ENCODE assay signal across 19 cellular contexts in the genomic region with DNA sequence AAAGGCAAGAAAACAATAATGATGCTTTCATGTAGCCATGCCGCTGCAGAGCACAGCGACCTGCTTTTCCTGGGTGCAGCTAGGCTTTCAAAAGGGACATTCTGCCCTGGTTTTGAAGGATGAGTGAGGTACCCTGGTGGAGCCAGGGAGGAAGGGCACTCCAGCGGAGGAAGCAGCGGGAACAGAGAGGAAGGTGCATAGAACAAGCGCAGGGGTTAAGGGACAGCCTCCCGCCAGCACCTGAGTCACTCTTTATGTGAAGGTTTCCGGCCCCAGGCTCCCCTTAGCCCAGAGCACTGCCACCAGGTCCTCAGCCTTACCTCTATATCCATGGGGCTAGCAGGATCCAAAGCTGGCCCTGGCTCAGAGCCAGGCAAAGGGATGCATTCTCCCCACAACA.
"Had no signal": no experiment of that assay in that cellular context is flagged by ENCODE, and none has a peak within 500 bp of the region (broad histone marks: within the 10 kb centered on the region; RNA-seq: fewer than 3 reads in every experiment).

No MANE protein-coding gene starts in this region.

- H3K27me3 Mint-ChIP-seq: stimulated activated naive CD8-positive, alpha-beta T cell treated with anti-CD3 and anti-CD28 coated beads, Interleukin-15, amount 100 ng/mL, for 72 hours had no signal

- ATAC-seq: activated T-cell treated with anti-CD3 and anti-CD28 coated beads, Interleukin-2, amount 50 U/mL, for 4 hours; left ventricle myocardium superior; sciatic nerve; stimulated activated naive CD8-positive, alpha-beta T cell treated with anti-CD3 and anti-CD28 coated beads, Interleukin-15, amount 100 ng/mL, for 72 hours had no signal

- H3K27ac Mint-ChIP-seq: activated T-helper 2 cell treated with anti-CD3 and anti-CD28 coated beads, Interferon-gamma antibody, Interleukin-2, Interleukin-4, amounts not matched to agents 10 μg/mL and 5 μg/mL and 100 μg/mL, durations not matched to agents 14 hours and 24 hours and 36 hours; nephron; stimulated activated effector memory CD8-positive, alpha-beta T cell treated with anti-CD3 and anti-CD28 coated beads, Interleukin-12 subunit alpha, Interleukin-12 subunit beta, amount 100 ng/mL, for 72 hours; stimulated activated naive CD8-positive, alpha-beta T cell treated with anti-CD3 and anti-CD28 coated beads, Interleukin-15, amount 100 ng/mL, for 72 hours had no signal

- H3K9me3 Mint-ChIP-seq: stimulated activated effector memory CD8-positive, alpha-beta T cell treated with anti-CD3 and anti-CD28 coated beads, Interleukin-12 subunit alpha, Interleukin-12 subunit beta, amount 100 ng/mL, for 72 hours had no signal

- H3K4me3 ChIP-seq: tibial artery had no signal

- H3K4me1 Mint-ChIP-seq: stimulated activated effector memory CD8-positive, alpha-beta T cell treated with anti-CD3 and anti-CD28 coated beads, Interleukin-12 subunit alpha, Interleukin-12 subunit beta, amount 100 ng/mL, for 72 hours; stimulated activated naive CD8-positive, alpha-beta T cell treated with anti-CD3 and anti-CD28 coated beads, Interleukin-15, amount 100 ng/mL, for 72 hours had no signal

- H3K9me3 ChIP-seq: tibial artery had no signal

- H3K36me3 ChIP-seq: tibial artery had no signal

- H3K4me1 ChIP-seq: tibial artery had no signal

- H3K27me3 ChIP-seq: tibial artery had no signal

- H3K27ac ChIP-seq: tibial artery had no signal

- H3K36me3 Mint-ChIP-seq: stimulated activated effector memory CD8-positive, alpha-beta T cell treated with anti-CD3 and anti-CD28 coated beads, Interleukin-12 subunit alpha, Interleukin-12 subunit beta, amount 100 ng/mL, for 72 hours had no signal

- H3K4me3 Mint-ChIP-seq: activated T-cell treated with anti-CD3 and anti-CD28 coated beads, Interleukin-2, amount 50 U/mL, for 4 hours; nephron; stimulated activated effector memory CD8-positive, alpha-beta T cell treated with anti-CD3 and anti-CD28 coated beads, Interleukin-12 subunit alpha, Interleukin-12 subunit beta, amount 100 ng/mL, for 72 hours; stimulated activated naive CD8-positive, alpha-beta T cell treated with anti-CD3 and anti-CD28 coated beads, Interleukin-15, amount 100 ng/mL, for 72 hours had no signal

- DNase-seq: activated CD4-positive, alpha-beta T cell treated with anti-CD3 and anti-CD28 coated beads for 4 hours; activated CD4-positive, alpha-beta T cell treated with anti-CD3 and anti-CD28 coated beads, Interleukin-2, amount 50 U/mL, for 48 hours; activated CD4-positive, CD25-positive, alpha-beta regulatory T cell; activated CD8-positive, alpha-beta memory T cell treated with anti-CD3 and anti-CD28 coated beads, Interleukin-2, amount 50 U/mL, for 48 hours; activated naive CD4-positive, alpha-beta T cell; activated T-cell treated with anti-CD3 and anti-CD28 coated beads, Interleukin-2, amount 50 U/mL, for 4 hours; foreskin fibroblast; left ventricle myocardium superior; mammary epithelial cell; nucleus accumbens; small intestine; stimulated activated CD4-positive, alpha-beta T cell treated with anti-CD3 and anti-CD28 coated beads, Interleukin-2, amount 100 ng/mL, for 24 hours; stimulated activated naive CD8-positive, alpha-beta T cell treated with anti-CD3 and anti-CD28 coated beads, Interleukin-15, amount 100 ng/mL, for 72 hours; T1000; tibial artery had no signal
